In genomic region chr11:125123947-125124633, GRCh38 we compare ENCODE assay signal across 8 cellular contexts.
A peak's percentile ranks its signal among the peaks of the same experiment; 100 is the strongest.
DNase-seq lines count a peak whose midpoint lies in the region; ATAC-seq and TF ChIP-seq lines count a peak whose summit lies in the region.

No MANE protein-coding gene starts in this region.

- H3K4me2 ChIP-seq in OCI-LY1 (ENCODE audit: low read length) = peak overlapping the region; percentile 28

- peak; percentile 88 for ATAC-seq in HG03280 (IDR thresholded peaks at IDR 0.05; ENCODE audit: unreplicated experiment)

- no peak overlapping the region for H3K9ac ChIP-seq in OCI-LY1 (ENCODE audit: low read length)

- H3K27me3 ChIP-seq in ACC112 (ENCODE audit: insufficient read depth, low read length) (peaks cover 9% of the 10 kb centered on the region; the same call in 1 of the 2 replicates), OCI-LY1 (ENCODE audit: insufficient read depth, low read length) (no peaks in the 10 kb centered on the region)

- H3F3A ChIP-seq in OCI-LY1 (ENCODE audit: insufficient read depth, low read length) = no peaks in the 10 kb centered on the region

- H3K9me3 ChIP-seq in OCI-LY1 (ENCODE audit: low read length) = no peaks in the 10 kb centered on the region

- no peak overlapping the region for H3K4me3 ChIP-seq in ACC112 (ENCODE audit: low read depth, low read length)
- H3K4me3 ChIP-seq in OCI-LY1 (ENCODE audit: low read depth, low read length, poor library complexity, severe bottlenecking) = peak overlapping the region; percentile 18
- H3K4me3 ChIP-seq in astrocyte of the cerebellum (ENCODE audit: low read depth, low read length) = no peak overlapping the region

- H3K36me3 ChIP-seq in ACC112 (ENCODE audit: insufficient read depth, low read length) (no peaks in the 10 kb centered on the region), OCI-LY1 (ENCODE audit: insufficient read depth, low read length) (no peaks in the 10 kb centered on the region)

- H3K4me1 ChIP-seq in ACC112 (ENCODE audit: control insufficient read depth, insufficient read depth, low read length, unreplicated experiment) (peaks cover 6% of the 10 kb centered on the region), OCI-LY1 (ENCODE audit: insufficient read depth, low read length, severe bottlenecking) (peaks cover 9% of the 10 kb centered on the region)

- no peak overlapping the region for H3K27ac ChIP-seq in ACC112 (ENCODE audit: low read depth, low read length)
- H3K27ac ChIP-seq in OCI-LY1 (ENCODE audit: low read depth, low read length, poor library complexity, severe bottlenecking) = no peak overlapping the region

- TF ChIP-seq CTCF in GM12873 (IDR thresholded peaks at IDR 0.05; ENCODE audit: insufficient read depth, low read depth, low read length, missing control alignments) (peak; percentile 51), OCI-LY1 (IDR thresholded peaks at IDR 0.05; ENCODE audit: low read length) (peak; percentile 59), astrocyte of the cerebellum (IDR thresholded peaks at IDR 0.05; ENCODE audit: low read depth, low read length, missing control alignments) (peak; percentile 40)

- H2AFZ ChIP-seq in ACC112 (ENCODE audit: low read length, unreplicated experiment) = peak overlapping the region; percentile 63
- peak overlapping the region; percentile 78 for H2AFZ ChIP-seq in OCI-LY1 (ENCODE audit: low read length)

- in situ Hi-C loops in astrocyte of the cerebellum (cut with HindIII; ENCODE audit: low sequenced_read_pairs) = no loop called here

- peak; percentile 9 for DNase-seq in astrocyte of the cerebellum (ENCODE audit: low read depth)
- DNase-seq in iris pigment epithelial cell (ENCODE audit: low read depth) = peak; percentile 70
- DNase-seq in stimulated activated CD8-positive, alpha-beta memory T cell treated with anti-CD3 and anti-CD28 coated beads, Interleukin-4, amount 100 ng/mL, for 24 hours (ENCODE audit: low read depth) = peak; percentile 31
- DNase-seq in DMS153 (lab: John Stamatoyannopoulos, UW) = no peak

- no peaks in the 10 kb centered on the region for H3K9me2 ChIP-seq in OCI-LY1 (ENCODE audit: low read depth, low read length)

- H4K20me1 ChIP-seq in OCI-LY1 (ENCODE audit: insufficient read depth, low read length) = no peaks in the 10 kb centered on the region

- H3K79me2 ChIP-seq in ACC112 (ENCODE audit: control insufficient read depth, insufficient read depth, low read length, unreplicated experiment) (no peaks in the 10 kb centered on the region), OCI-LY1 (ENCODE audit: insufficient read depth, low read length) (no peaks in the 10 kb centered on the region)
